Comparison of ENCODE assay signal across 18 cellular contexts in the genomic region with DNA sequence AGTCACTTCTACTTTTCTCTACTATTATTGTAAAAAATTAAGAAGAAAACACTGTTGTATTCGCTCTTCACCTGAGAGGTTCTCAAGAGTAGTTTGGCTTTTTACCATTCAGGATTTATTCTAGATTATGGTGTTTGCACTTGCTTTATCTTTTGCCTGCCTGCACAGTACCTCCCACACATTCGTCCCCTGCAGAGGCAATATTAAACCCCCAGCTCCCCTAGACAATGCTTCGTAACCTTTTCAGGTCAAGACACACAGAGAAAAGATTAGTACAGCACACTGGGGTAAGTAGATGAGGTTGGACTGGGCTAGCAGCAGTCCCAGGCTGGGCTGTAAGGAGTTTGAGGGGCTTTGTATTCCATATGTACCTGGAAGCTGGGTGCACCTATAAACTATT.
DNase-seq lines count a peak whose midpoint lies in the region; ATAC-seq and TF ChIP-seq lines count a peak whose summit lies in the region.
"Had no signal": no experiment of that assay in that cellular context is flagged by ENCODE, and none has a peak within 500 bp of the region (broad histone marks: within the 10 kb centered on the region; RNA-seq: fewer than 3 reads in every experiment).

No MANE protein-coding gene starts in this region.

- H3K4me3 ChIP-seq in left ventricle myocardium inferior (no peak overlapping the region), right atrium auricular region (no peak overlapping the region)
- H3K4me3 ChIP-seq: cardiac muscle cell, mucosa of descending colon, prostate gland had no signal

- H3K27me3 Mint-ChIP-seq in T-cell: no peaks in the 10 kb centered on the region
- no peaks in the 10 kb centered on the region for H3K27me3 Mint-ChIP-seq in mesothelial cell of epicardium (ENCODE audit: low read depth)
- no peaks in the 10 kb centered on the region for H3K27me3 Mint-ChIP-seq in stimulated activated naive B cell treated with anti-CD40 and anti-IgM and Interleukin-4, amounts not matched to agents 10 μg/mL and 1 μg/mL and 100 μg/mL, for 72 hours

- POLR2A ChIA-PET in T-cell (lab: Charles Lee): interaction anchor here in 1 of 2 donors (0.7 kb wide), 1 partner anchor 39 kb away, joined by 3 read pairs; no protein-coding TSS in a partner anchor

- no peaks in the 10 kb centered on the region for H3K9me3 Mint-ChIP-seq in T-cell
- no peaks in the 10 kb centered on the region for H3K9me3 Mint-ChIP-seq in mesothelial cell of epicardium
- no peaks in the 10 kb centered on the region for H3K9me3 Mint-ChIP-seq in stimulated activated naive B cell treated with anti-CD40 and anti-IgM and Interleukin-4, amounts not matched to agents 10 μg/mL and 1 μg/mL and 100 μg/mL, for 72 hours

- intact Hi-C loops in left ventricle myocardium inferior (cut with micrococcal nuclease): no loop called here

- no peak for ATAC-seq in T-cell (replicated peaks in 1 of 4)
- no peak for ATAC-seq in stimulated activated naive B cell treated with anti-CD40 and anti-IgM and Interleukin-4, amounts not matched to agents 10 μg/mL and 1 μg/mL and 100 μg/mL, for 72 hours (replicated peaks)
- ATAC-seq: mucosa of descending colon, Right ventricle myocardium inferior had no signal

- DNase-seq in left ventricle myocardium inferior (no peak), right atrium auricular region (ENCODE audit: low spot score) (no peak), T-cell (no peak), mesothelial cell of epicardium (ENCODE audit: low spot score in 2 of 2, unreplicated experiment in 2 of 2) (no peak), NCI-H2107 treated with DMSO at 0.1 percent for 48 hours (lab: John Stamatoyannopoulos, UW; ENCODE audit: unreplicated experiment) (no peak), NCI-H2171 treated with DMSO at 0.1 percent for 48 hours (lab: John Stamatoyannopoulos, UW) (no peak)
- no peak for DNase-seq in stimulated activated naive B cell treated with anti-CD40 and anti-IgM and Interleukin-4, amounts not matched to agents 10 μg/mL and 1 μg/mL and 100 μg/mL, for 72 hours
- DNase-seq in activated CD4-positive, CD25-positive, alpha-beta regulatory T cell (lab: John Stamatoyannopoulos, UW): no peak
- DNase-seq: DMS 273 treated with DMSO at 0.1 percent for 48 hours; hippocampal formation; mucosa of descending colon; NCI-H2107; stimulated activated CD4-positive, alpha-beta T cell treated with anti-CD3 and anti-CD28 coated beads, Interleukin-15, amount 100 ng/mL, for 24 hours; substantia nigra; T1000 had no signal

- peaks cover 92 to 98% (median 95%) of the 10 kb centered on the region in 3 donors for H3K4me1 Mint-ChIP-seq in T-cell
- H3K4me1 Mint-ChIP-seq in mesothelial cell of epicardium: peaks cover 39% of the 10 kb centered on the region
- H3K4me1 Mint-ChIP-seq in stimulated activated naive B cell treated with anti-CD40 and anti-IgM and Interleukin-4, amounts not matched to agents 10 μg/mL and 1 μg/mL and 100 μg/mL, for 72 hours: peaks cover 56 to 81% of the 10 kb centered on the region in 2 donors

- H3K36me3 Mint-ChIP-seq in T-cell (peaks cover 9% of the 10 kb centered on the region), mesothelial cell of epicardium (peaks cover 3% of the 10 kb centered on the region)
- peaks cover 0 to 23% of the 10 kb centered on the region in 2 donors for H3K36me3 Mint-ChIP-seq in stimulated activated naive B cell treated with anti-CD40 and anti-IgM and Interleukin-4, amounts not matched to agents 10 μg/mL and 1 μg/mL and 100 μg/mL, for 72 hours

- H3K4me3 Mint-ChIP-seq in T-cell (peak overlapping the region; percentile 17 to 56 (median 47)), mesothelial cell of epicardium (no peak overlapping the region)
- no peak overlapping the region for H3K4me3 Mint-ChIP-seq in stimulated activated naive B cell treated with anti-CD40 and anti-IgM and Interleukin-4, amounts not matched to agents 10 μg/mL and 1 μg/mL and 100 μg/mL, for 72 hours

- H3K27ac ChIP-seq in left ventricle myocardium inferior (replicated peaks) (peak overlapping the region; percentile 18), right atrium auricular region (no peak overlapping the region)
- H3K27ac ChIP-seq: cardiac muscle cell, prostate gland had no signal

- H3K27me3 ChIP-seq in left ventricle myocardium inferior (ENCODE audit: low read depth): no peaks in the 10 kb centered on the region
- no peaks in the 10 kb centered on the region for H3K27me3 ChIP-seq in right atrium auricular region
- H3K27me3 ChIP-seq: cardiac muscle cell had no signal

- no peak for TF ChIP-seq CTCF in left ventricle myocardium inferior (IDR thresholded peaks at IDR 0.05; ENCODE audit: borderline replicate concordance)
- TF ChIP-seq CTCF in right atrium auricular region (IDR thresholded peaks at IDR 0.05): no peak
- TF ChIP-seq CTCF in mesothelial cell of epicardium (IDR thresholded peaks at IDR 0.05; ENCODE audit: unreplicated experiment): no peak

- H3K4me1 ChIP-seq in left ventricle myocardium inferior (peaks cover 83% of the 10 kb centered on the region), right atrium auricular region (peaks cover 0 to 61% of the 10 kb centered on the region in 2 donors)
- H3K4me1 ChIP-seq: prostate gland had no signal

- CTCF ChIA-PET in T-cell (lab: Charles Lee): no interaction called here

- H3K9me3 ChIP-seq in left ventricle myocardium inferior (replicated peaks) (no peaks in the 10 kb centered on the region), right atrium auricular region (no peaks in the 10 kb centered on the region)
- H3K9me3 ChIP-seq: mucosa of descending colon, prostate gland had no signal

- H3K36me3 ChIP-seq in left ventricle myocardium inferior: no peaks in the 10 kb centered on the region
- no peaks in the 10 kb centered on the region for H3K36me3 ChIP-seq in right atrium auricular region
- H3K36me3 ChIP-seq: cardiac muscle cell, prostate gland had no signal

- H3K27ac Mint-ChIP-seq in T-cell (peak overlapping the region; percentile 90 to 92), mesothelial cell of epicardium (peak overlapping the region; percentile 5)
- peak overlapping the region; percentile 7 for H3K27ac Mint-ChIP-seq in stimulated activated naive B cell treated with anti-CD40 and anti-IgM and Interleukin-4, amounts not matched to agents 10 μg/mL and 1 μg/mL and 100 μg/mL, for 72 hours

Comparison
In these comparisons a context has a peak if more than half of its experiments do, and no peak if none do; other contexts are left out.
1. H3K27ac Mint-ChIP-seq: peak in every context shown above with its lines; median percentile 91 in T-cell; 7 in stimulated activated naive B cell treated with anti-CD40 and anti-IgM and Interleukin-4, amounts not matched to agents 10 μg/mL and 1 μg/mL and 100 μg/mL, for 72 hours; 5 in mesothelial cell of epicardium.
2. H3K4me3 Mint-ChIP-seq: peak in T-cell (3 of 3); none in mesothelial cell of epicardium (single experiment) and stimulated activated naive B cell treated with anti-CD40 and anti-IgM and Interleukin-4, amounts not matched to agents 10 μg/mL and 1 μg/mL and 100 μg/mL, for 72 hours (0 of 2).